Comparison of ENCODE assay signal across 31 cellular contexts in genomic region chr12:28606967-28607557, GRCh38.
DNase-seq lines count a peak whose midpoint lies in the region; ATAC-seq and TF ChIP-seq lines count a peak whose summit lies in the region.
"Had no signal": no experiment of that assay in that cellular context is flagged by ENCODE, and none has a peak within 500 bp of the region (broad histone marks: within the 10 kb centered on the region; RNA-seq: fewer than 3 reads in every experiment).

No MANE protein-coding gene starts in this region.

- peaks cover 11 to 21% of the 10 kb centered on the region in 2 donors for H3K9me3 Mint-ChIP-seq in effector memory CD8-positive, alpha-beta T cell

- H3K36me3 ChIP-seq in HEK293 (ENCODE audit: control insufficient read depth in 2 of 2, insufficient read depth in 1 of 2, low read length in 2 of 2) (no peaks in the 10 kb centered on the region), adipocyte (ENCODE audit: control insufficient read depth, insufficient read depth, low read length, severe bottlenecking) (no peaks in the 10 kb centered on the region)
- H3K36me3 ChIP-seq: BE2C; BLaER1; BLaER1 treated with 17β-estradiol and CSF1 and Interleukin-3, amounts not matched to agents 10 nM and 100 nM had no signal

- no peaks in the 10 kb centered on the region for H3K36me3 Mint-ChIP-seq in effector memory CD8-positive, alpha-beta T cell (ENCODE audit: insufficient read depth)
- H3K36me3 Mint-ChIP-seq: CD14-positive monocyte; CD4-positive, CD25-positive, alpha-beta regulatory T cell; CD8-positive, alpha-beta T cell had no signal

- H3K27ac ChIP-seq in HEK293 (ENCODE audit: extremely low read depth, low read depth, low read length), result no peak overlapping the region
- H3K27ac ChIP-seq: 22Rv1; A549; BLaER1; BLaER1 treated with 17β-estradiol and CSF1 and Interleukin-3, amounts not matched to agents 10 nM and 100 nM; C4-2B had no signal

- H3K9me3 ChIP-seq in HEK293 (ENCODE audit: control insufficient read depth, insufficient read depth, low read depth, low read length) (no peaks in the 10 kb centered on the region), adipocyte (ENCODE audit: control insufficient read depth, low read length) (peaks cover 26% of the 10 kb centered on the region)
- H3K9me3 ChIP-seq: BE2C had no signal

- H3K27me3 Mint-ChIP-seq in effector memory CD8-positive, alpha-beta T cell, result peaks cover 5 to 8% of the 10 kb centered on the region in 2 donors

- no peak overlapping the region for H3K4me3 Mint-ChIP-seq in effector memory CD8-positive, alpha-beta T cell
- H3K4me3 Mint-ChIP-seq: B cell; CD14-positive monocyte; CD4-positive, alpha-beta memory T cell; CD4-positive, alpha-beta T cell; CD4-positive, CD25-positive, alpha-beta regulatory T cell; CD8-positive, alpha-beta memory T cell; CD8-positive, alpha-beta T cell had no signal

- POLR2A ChIA-PET in HEK293 (lab: Yijun Ruan, JAX), result no interaction called here

- no peak for DNase-seq in adipocyte (ENCODE audit: low read depth)
- no peak for DNase-seq in effector memory CD8-positive, alpha-beta T cell
- DNase-seq: 8988T; ACHN; AML-193; BE2C; C1 segment of cervical spinal cord; Caco-2; Calu3; CD4-positive, alpha-beta memory T cell; CD4-positive, alpha-beta T cell; CD4-positive, CD25-positive, alpha-beta regulatory T cell; CD8-positive, alpha-beta memory T cell; CD8-positive, alpha-beta T cell; COR-L47; DMS 273 treated with DMSO at 0.1 percent for 48 hours; DMS153; DMS53; DMS79; DMS79 treated with DMSO at 0.1 percent for 48 hours; DND-41; EL had no signal

- CTCF ChIA-PET in HEK293 (lab: Yijun Ruan, JAX), result no interaction called here

- no peak overlapping the region for H3K9ac ChIP-seq in adipocyte (ENCODE audit: low read length)
- H3K9ac ChIP-seq: BLaER1; BLaER1 treated with 17β-estradiol and CSF1 and Interleukin-3, amounts not matched to agents 10 nM and 100 nM had no signal

- H3K4me1 ChIP-seq in HEK293 (ENCODE audit: control insufficient read depth, insufficient read depth, low read length) (peaks cover 9% of the 10 kb centered on the region; the same call in 1 of the 2 replicates), adipocyte (ENCODE audit: control insufficient read depth, insufficient read depth, low read length) (peaks cover 12% of the 10 kb centered on the region)
- H3K4me1 ChIP-seq: BLaER1; BLaER1 treated with 17β-estradiol and CSF1 and Interleukin-3, amounts not matched to agents 10 nM and 100 nM; Caco-2 had no signal

- no peak for TF ChIP-seq CTCF in HEK293 (tag by site-specific recombination; IDR thresholded peaks at IDR 0.05)

- H3K4me1 Mint-ChIP-seq in effector memory CD8-positive, alpha-beta T cell (ENCODE audit: low read depth in 2 of 2), result no peaks in the 10 kb centered on the region
- H3K4me1 Mint-ChIP-seq: B cell; CD14-positive monocyte; CD4-positive, alpha-beta memory T cell; CD4-positive, CD25-positive, alpha-beta regulatory T cell; CD8-positive, alpha-beta memory T cell had no signal

- ATAC-seq in GM21737 (IDR thresholded peaks at IDR 0.05; ENCODE audit: unreplicated experiment), result no peak
- no peak for ATAC-seq in effector memory CD8-positive, alpha-beta T cell (replicated peaks)
- ATAC-seq: A549; CD8-positive, alpha-beta T cell had no signal

- peak overlapping the region in 1 of 2 donors; percentile 35 for H3K27ac Mint-ChIP-seq in effector memory CD8-positive, alpha-beta T cell
- H3K27ac Mint-ChIP-seq: B cell; CD14-positive monocyte; CD4-positive, alpha-beta memory T cell; CD4-positive, alpha-beta T cell; CD4-positive, CD25-positive, alpha-beta regulatory T cell; CD8-positive, alpha-beta memory T cell; CD8-positive, alpha-beta T cell had no signal

- H3K4me3 ChIP-seq in HEK293 (ENCODE audit: low read depth, low read length), result no peak overlapping the region
- peak overlapping the region; percentile 32 for H3K4me3 ChIP-seq in adipocyte (ENCODE audit: low read length)
- H3K4me3 ChIP-seq: A549; BLaER1; BLaER1 treated with 17β-estradiol and CSF1 and Interleukin-3, amounts not matched to agents 10 nM and 100 nM had no signal

- no peaks in the 10 kb centered on the region for H3K27me3 ChIP-seq in adipocyte (replicated peaks; ENCODE audit: control insufficient read depth, insufficient read depth, low read length)
- H3K27me3 ChIP-seq: BE2C; BLaER1; BLaER1 treated with 17β-estradiol and CSF1 and Interleukin-3, amounts not matched to agents 10 nM and 100 nM had no signal

TF ChIP-seq in HEK293, 187 proteins besides CTCF, POLR2A, EP300 and RAD21:
- TF ChIP-seq ZBTB21 (tag by site-specific recombination; IDR thresholded peaks at IDR 0.05), result no peak
- peak; percentile 12 for TF ChIP-seq ZNF510 (tag by site-specific recombination; IDR thresholded peaks at IDR 0.05; ENCODE audit: insufficient replicate concordance)
- TF ChIP-seq ZNF133 (tag by site-specific recombination; IDR thresholded peaks at IDR 0.05), result peak; percentile 86
- no peak for TF ChIP-seq EGR2 (tag by site-specific recombination; IDR thresholded peaks at IDR 0.05; ENCODE audit: low read depth)
- peak; percentile 98 for TF ChIP-seq SETDB1 (IDR thresholded peaks at IDR 0.05; ENCODE audit: insufficient read length, low read length)
- TF ChIP-seq TRIM28 (IDR thresholded peaks at IDR 0.05; ENCODE audit: borderline replicate concordance, low read length), result peak; percentile 63; the same call in 1 of the 2 replicates
TF ChIP-seq in HEK293: peak in this region for 4.
